ENCODE assay signal across 1 cellular context in genomic region chr11:58677536-58677935, GRCh38.
TF ChIP-seq lines count a peak whose summit lies in the region.

No MANE protein-coding gene starts in this region.

TF ChIP-seq in K562, 482 proteins besides CTCF, POLR2A, EP300 and RAD21:
- TF ChIP-seq MTA1 (IDR thresholded peaks at IDR 0.05; ENCODE audit: borderline replicate concordance) (peak; percentile 57; the same call in 1 of the 2 replicates), DACH1 (IDR thresholded peaks at IDR 0.05; ENCODE audit: partially characterized antibody) (peak; percentile 98), ZBTB2 (IDR thresholded peaks at IDR 0.05) (peak; percentile 71; the same call in 1 of the 2 replicates), GATAD2B (IDR thresholded peaks at IDR 0.05; ENCODE audit: borderline replicate concordance) (peak; percentile 86; the same call in 1 of the 2 replicates), GATA2 (CRISPR knock-in tag; IDR thresholded peaks at IDR 0.05) (peak; percentile 53)
